ENCODE assay signal across 21 cellular contexts in the genomic region with DNA sequence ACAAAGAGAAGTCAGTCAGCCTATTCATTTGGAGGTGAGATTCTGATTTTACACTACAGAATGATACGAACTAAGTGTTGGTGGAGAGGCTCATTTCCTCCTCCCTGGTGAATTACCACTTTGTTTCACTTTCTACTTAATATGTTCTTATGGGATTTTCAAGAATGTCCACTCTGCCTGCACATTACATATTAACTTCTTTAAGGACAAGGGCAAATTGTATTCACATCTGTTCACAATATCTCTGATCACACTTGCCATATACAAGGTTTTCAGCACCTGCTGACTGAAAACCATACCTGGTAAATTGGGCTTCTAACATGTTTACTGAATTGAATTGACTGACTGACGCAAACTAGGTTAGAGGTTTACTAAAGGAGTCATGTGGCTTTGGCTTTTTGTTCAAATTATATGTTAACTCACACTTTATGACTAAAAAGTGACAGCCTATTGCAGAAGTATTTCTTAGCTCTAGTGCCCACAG.
DNase-seq lines count a peak whose midpoint lies in the region; ATAC-seq, FAIRE-seq and TF ChIP-seq lines count a peak whose summit lies in the region.
"Had no signal": no experiment of that assay in that cellular context is flagged by ENCODE, and none has a peak within 500 bp of the region (broad histone marks: within the 10 kb centered on the region; RNA-seq: fewer than 3 reads in every experiment).

No MANE protein-coding gene starts in this region.

- no peak overlapping the region for H3K4me2 ChIP-seq in neural progenitor cell

- H3K4me3 Mint-ChIP-seq in activated CD8-positive, alpha-beta memory T cell treated with anti-CD3 and anti-CD28 coated beads, Interleukin-2, amount 10 ng/mL, durations not matched to agents 7 days and 5 days, result peak overlapping the region; percentile 19
- no peak overlapping the region for H3K4me3 Mint-ChIP-seq in neural progenitor cell
- H3K4me3 Mint-ChIP-seq: dendritic cell treated with granulocyte-macrophage colony-stimulating factor and Interleukin-4, amounts not matched to agents 40 ng/mL and 50 ng/mL, for 4 days had no signal

- DNase-seq in activated CD8-positive, alpha-beta memory T cell treated with anti-CD3 and anti-CD28 coated beads, Interleukin-2, amount 10 ng/mL, durations not matched to agents 7 days and 5 days, result no peak
- DNase-seq in activated CD8-positive, alpha-beta memory T cell treated with anti-CD3 and anti-CD28 coated beads, Interleukin-2, amount 50 U/mL, for 48 hours, result no peak
- DNase-seq in A673 (ENCODE audit: low spot score) (no peak), neural progenitor cell (ENCODE audit: low spot score) (no peak)
- DNase-seq: activated CD8-positive, alpha-beta memory T cell treated with anti-CD3 and anti-CD28 coated beads, Interleukin-2, amount 50 U/mL, for 4 hours; activated gamma-delta T cell; EL; foreskin fibroblast; hippocampal formation; IMR-90; lower lobe of right lung; NCI-H1436; spleen; stimulated activated CD4-positive, alpha-beta T cell treated with anti-CD3 and anti-CD28 coated beads, Interleukin-4, amount 100 ng/mL, for 4 hours had no signal

- no peak for TF ChIP-seq CTCF in A673 (conservative IDR thresholded peaks at IDR 0.05; ENCODE audit: low read depth, low read length)
- TF ChIP-seq CTCF in neural progenitor cell (IDR thresholded peaks at IDR 0.05), result no peak

- intact Hi-C loops in A673 (cut with micrococcal nuclease; ENCODE audit: unreplicated experiment), result no loop called here

- H4K20me1 ChIP-seq in neural progenitor cell (ENCODE audit: low read depth), result no peaks in the 10 kb centered on the region

- peaks cover 6% of the 10 kb centered on the region for H3K9me3 Mint-ChIP-seq in activated CD8-positive, alpha-beta memory T cell treated with anti-CD3 and anti-CD28 coated beads, Interleukin-2, amount 10 ng/mL, durations not matched to agents 7 days and 5 days (ENCODE audit: low read depth)
- peaks cover 3% of the 10 kb centered on the region for H3K9me3 Mint-ChIP-seq in neural progenitor cell

- H3K4me1 ChIP-seq in A673 (ENCODE audit: insufficient read depth, low read length, poor library complexity, severe bottlenecking) (no peaks in the 10 kb centered on the region), neural progenitor cell (peaks cover 44% of the 10 kb centered on the region)
- H3K4me1 ChIP-seq: lower lobe of right lung, spleen had no signal

- CTCF ChIA-PET in activated CD8-positive, alpha-beta memory T cell treated with anti-CD3 and anti-CD28 coated beads, Interleukin-2, amount 10 ng/mL, durations not matched to agents 7 days and 5 days (lab: Charles Lee), result no interaction called here
- CTCF ChIA-PET in A673 (lab: Charles Lee), result no interaction called here

- BruUV-seq in A673 (replicated peaks; lab: Mats Ljungman, UMichigan), result no TSS peak

- H3K27me3 Mint-ChIP-seq in activated CD8-positive, alpha-beta memory T cell treated with anti-CD3 and anti-CD28 coated beads, Interleukin-2, amount 10 ng/mL, durations not matched to agents 7 days and 5 days, result no peaks in the 10 kb centered on the region
- H3K27me3 Mint-ChIP-seq in neural progenitor cell (ENCODE audit: insufficient read depth, low read depth), result peaks cover 3% of the 10 kb centered on the region
- H3K27me3 Mint-ChIP-seq: dendritic cell treated with granulocyte-macrophage colony-stimulating factor and Interleukin-4, amounts not matched to agents 40 ng/mL and 50 ng/mL, for 4 days had no signal

- peaks cover 26% of the 10 kb centered on the region for H3F3A ChIP-seq in neural progenitor cell (ENCODE audit: low read depth)

- H3K27ac ChIP-seq in A673 (ENCODE audit: low read depth, low read length, poor library complexity, severe bottlenecking) (no peak overlapping the region), neural progenitor cell (no peak overlapping the region)
- H3K27ac ChIP-seq: epithelial cell of prostate, lower lobe of right lung, spleen had no signal

- H3K79me2 ChIP-seq in neural progenitor cell (ENCODE audit: low read depth), result no peaks in the 10 kb centered on the region

- POLR2A ChIA-PET in A673 (lab: Charles Lee; ENCODE audit: low non-redundant PET), result no interaction called here

- H3K27ac Mint-ChIP-seq in activated CD8-positive, alpha-beta memory T cell treated with anti-CD3 and anti-CD28 coated beads, Interleukin-2, amount 10 ng/mL, durations not matched to agents 7 days and 5 days, result peak overlapping the region; percentile 70
- no peak overlapping the region for H3K27ac Mint-ChIP-seq in neural progenitor cell
- H3K27ac Mint-ChIP-seq: dendritic cell treated with granulocyte-macrophage colony-stimulating factor and Interleukin-4, amounts not matched to agents 40 ng/mL and 50 ng/mL, for 4 days had no signal

- H3K36me3 ChIP-seq in A673 (ENCODE audit: insufficient read depth, low read length, poor library complexity, severe bottlenecking) (no peaks in the 10 kb centered on the region), neural progenitor cell (no peaks in the 10 kb centered on the region)
- H3K36me3 ChIP-seq: lower lobe of right lung, spleen had no signal

- no peak overlapping the region for H2AFZ ChIP-seq in neural progenitor cell (replicated peaks)

- H3K27me3 ChIP-seq in A673 (replicated peaks; ENCODE audit: insufficient read depth, low read depth, low read length, poor library complexity) (no peaks in the 10 kb centered on the region), neural progenitor cell (no peaks in the 10 kb centered on the region)

- H3K36me3 Mint-ChIP-seq in activated CD8-positive, alpha-beta memory T cell treated with anti-CD3 and anti-CD28 coated beads, Interleukin-2, amount 10 ng/mL, durations not matched to agents 7 days and 5 days, result no peaks in the 10 kb centered on the region
- peaks cover 4% of the 10 kb centered on the region for H3K36me3 Mint-ChIP-seq in neural progenitor cell

- H3K9me3 ChIP-seq in A673 (ENCODE audit: low read depth, low read length, poor library complexity, severe bottlenecking) (no peaks in the 10 kb centered on the region), neural progenitor cell (ENCODE audit: low read depth) (peaks cover 7% of the 10 kb centered on the region)
- H3K9me3 ChIP-seq: lower lobe of right lung had no signal

- H3K4me3 ChIP-seq in A673 (ENCODE audit: low read depth, low read length, poor library complexity, severe bottlenecking) (no peak overlapping the region), neural progenitor cell (no peak overlapping the region)
- H3K4me3 ChIP-seq: lower lobe of right lung, spleen had no signal

- H3K4me1 Mint-ChIP-seq in activated CD8-positive, alpha-beta memory T cell treated with anti-CD3 and anti-CD28 coated beads, Interleukin-2, amount 10 ng/mL, durations not matched to agents 7 days and 5 days, result peaks cover 15% of the 10 kb centered on the region
- peaks cover 28% of the 10 kb centered on the region for H3K4me1 Mint-ChIP-seq in neural progenitor cell

- FAIRE-seq in colon (lab: Jason Lieb, UNC), result peak; percentile 14
- FAIRE-seq: bronchial epithelial cell had no signal

- H3K9ac ChIP-seq in neural progenitor cell, result no peak overlapping the region

- no peak for ATAC-seq in activated CD8-positive, alpha-beta memory T cell treated with anti-CD3 and anti-CD28 coated beads, Interleukin-2, amount 10 ng/mL, durations not matched to agents 7 days and 5 days
- ATAC-seq in HG03432 (IDR thresholded peaks at IDR 0.05; ENCODE audit: unreplicated experiment), result peak; percentile 50
- ATAC-seq in HG03571 (IDR thresholded peaks at IDR 0.05; ENCODE audit: unreplicated experiment), result no peak
- no peak for ATAC-seq in activated CD4-positive, CD25-positive, alpha-beta regulatory T cell treated with anti-CD3 and anti-CD28 coated beads, Interleukin-2, amount 50 U/mL, for 24 hours
